Comparison of ENCODE assay signal across 1 cellular context in genomic region chr1:229131243-229132105, GRCh38.
TF ChIP-seq lines count a peak whose summit lies in the region.

No MANE protein-coding gene starts in this region.

TF ChIP-seq in HepG2, 621 proteins besides CTCF, POLR2A, EP300 and RAD21 (continued from another document and continues in another):
- TF ChIP-seq, protein P1, sequence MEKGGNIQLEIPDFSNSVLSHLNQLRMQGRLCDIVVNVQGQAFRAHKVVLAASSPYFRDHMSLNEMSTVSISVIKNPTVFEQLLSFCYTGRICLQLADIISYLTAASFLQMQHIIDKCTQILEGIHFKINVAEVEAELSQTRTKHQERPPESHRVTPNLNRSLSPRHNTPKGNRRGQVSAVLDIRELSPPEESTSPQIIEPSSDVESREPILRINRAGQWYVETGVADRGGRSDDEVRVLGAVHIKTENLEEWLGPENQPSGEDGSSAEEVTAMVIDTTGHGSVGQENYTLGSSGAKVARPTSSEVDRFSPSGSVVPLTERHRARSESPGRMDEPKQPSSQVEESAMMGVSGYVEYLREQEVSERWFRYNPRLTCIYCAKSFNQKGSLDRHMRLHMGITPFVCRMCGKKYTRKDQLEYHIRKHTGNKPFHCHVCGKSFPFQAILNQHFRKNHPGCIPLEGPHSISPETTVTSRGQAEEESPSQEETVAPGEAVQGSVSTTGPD (CRISPR knock-in tag; IDR thresholded peaks at IDR 0.05): 0 out of 2 replicates have a peak, but pooled peaks have one; percentile 42
- TF ChIP-seq CREB1 (IDR thresholded peaks at IDR 0.05): no peak
- peak; percentile 83 for TF ChIP-seq CREB1 (CRISPR knock-in tag; IDR thresholded peaks at IDR 0.05)
- TF ChIP-seq ATF7 (IDR thresholded peaks at IDR 0.05): peak; percentile 40; the same call in 1 of the 2 replicates
- TF ChIP-seq ATF7 (CRISPR knock-in tag; IDR thresholded peaks at IDR 0.05): no peak; the same call in 1 of the 2 replicates
- TF ChIP-seq KLF9 (CRISPR knock-in tag; IDR thresholded peaks at IDR 0.05; ENCODE audit: low read depth): 0 out of 2 replicates have a peak, but pooled peaks have one; percentile 6
- peak; percentile 89 for TF ChIP-seq FOXO1 (CRISPR knock-in tag; IDR thresholded peaks at IDR 0.05)
- TF ChIP-seq ZNF331 (CRISPR knock-in tag; IDR thresholded peaks at IDR 0.05): peak; percentile 76
- no peak for TF ChIP-seq TRIM24 (CRISPR knock-in tag; IDR thresholded peaks at IDR 0.05)
- peak; percentile 48 for TF ChIP-seq TBL1XR1 (IDR thresholded peaks at IDR 0.05; ENCODE audit: borderline replicate concordance, low read length, partially characterized antibody)
- no peak for TF ChIP-seq AGO1 (IDR thresholded peaks at IDR 0.05; ENCODE audit: low read depth, low read length, poor library complexity, severe bottlenecking)
- no peak for TF ChIP-seq ZNF879 (CRISPR knock-in tag; IDR thresholded peaks at IDR 0.05)
- no peak for TF ChIP-seq RBFOX2 (IDR thresholded peaks at IDR 0.05; ENCODE audit: low read depth, low read length)
- TF ChIP-seq MLXIP (CRISPR knock-in tag; IDR thresholded peaks at IDR 0.05; ENCODE audit: borderline replicate concordance): no peak
- no peak for TF ChIP-seq ZNF382 (CRISPR knock-in tag; IDR thresholded peaks at IDR 0.05; ENCODE audit: borderline replicate concordance)
- TF ChIP-seq TEAD3 (CRISPR knock-in tag; optimal IDR thresholded peaks at IDR 0.05; ENCODE audit: borderline replicate concordance): peak; percentile 66
- peak; percentile 91; the same call in 1 of the 2 replicates for TF ChIP-seq FOXJ3 (CRISPR knock-in tag; IDR thresholded peaks at IDR 0.05; ENCODE audit: borderline replicate concordance)
- TF ChIP-seq U2AF2 (IDR thresholded peaks at IDR 0.05; ENCODE audit: low read depth, low read length): no peak
- no peak for TF ChIP-seq ZFY (CRISPR knock-in tag; IDR thresholded peaks at IDR 0.05)
- TF ChIP-seq KAT8 (CRISPR knock-in tag; IDR thresholded peaks at IDR 0.05): peak; percentile 74
- 0 out of 2 replicates have a peak, but pooled peaks have one; percentile 14 for TF ChIP-seq POGK (CRISPR knock-in tag; conservative IDR thresholded peaks at IDR 0.05)
- TF ChIP-seq, protein P2, sequence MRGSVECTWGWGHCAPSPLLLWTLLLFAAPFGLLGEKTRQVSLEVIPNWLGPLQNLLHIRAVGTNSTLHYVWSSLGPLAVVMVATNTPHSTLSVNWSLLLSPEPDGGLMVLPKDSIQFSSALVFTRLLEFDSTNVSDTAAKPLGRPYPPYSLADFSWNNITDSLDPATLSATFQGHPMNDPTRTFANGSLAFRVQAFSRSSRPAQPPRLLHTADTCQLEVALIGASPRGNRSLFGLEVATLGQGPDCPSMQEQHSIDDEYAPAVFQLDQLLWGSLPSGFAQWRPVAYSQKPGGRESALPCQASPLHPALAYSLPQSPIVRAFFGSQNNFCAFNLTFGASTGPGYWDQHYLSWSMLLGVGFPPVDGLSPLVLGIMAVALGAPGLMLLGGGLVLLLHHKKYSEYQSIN (CRISPR knock-in tag; IDR thresholded peaks at IDR 0.05; ENCODE audit: borderline replicate concordance): no peak
- peak; percentile 10; the same call in 1 of the 2 replicates for TF ChIP-seq YEATS2 (CRISPR knock-in tag; IDR thresholded peaks at IDR 0.05; ENCODE audit: borderline replicate concordance)
- peak; percentile 62; the same call in 1 of the 2 replicates for TF ChIP-seq ZNF205 (CRISPR knock-in tag; IDR thresholded peaks at IDR 0.05)
- peak; percentile 45; the same call in 1 of the 2 replicates for TF ChIP-seq ZNF281 (CRISPR knock-in tag; IDR thresholded peaks at IDR 0.05; ENCODE audit: borderline replicate concordance)
- TF ChIP-seq ZNF569 (CRISPR knock-in tag; IDR thresholded peaks at IDR 0.05; ENCODE audit: borderline replicate concordance): no peak
- TF ChIP-seq SETDB1 (CRISPR knock-in tag; IDR thresholded peaks at IDR 0.05; ENCODE audit: borderline replicate concordance): no peak
- peak in 1 of 2 experiments; percentile 41; a peak in 1 of 4 replicates for TF ChIP-seq NR2F1 (CRISPR knock-in tag; IDR thresholded peaks at IDR 0.05)
- TF ChIP-seq, protein P3, sequence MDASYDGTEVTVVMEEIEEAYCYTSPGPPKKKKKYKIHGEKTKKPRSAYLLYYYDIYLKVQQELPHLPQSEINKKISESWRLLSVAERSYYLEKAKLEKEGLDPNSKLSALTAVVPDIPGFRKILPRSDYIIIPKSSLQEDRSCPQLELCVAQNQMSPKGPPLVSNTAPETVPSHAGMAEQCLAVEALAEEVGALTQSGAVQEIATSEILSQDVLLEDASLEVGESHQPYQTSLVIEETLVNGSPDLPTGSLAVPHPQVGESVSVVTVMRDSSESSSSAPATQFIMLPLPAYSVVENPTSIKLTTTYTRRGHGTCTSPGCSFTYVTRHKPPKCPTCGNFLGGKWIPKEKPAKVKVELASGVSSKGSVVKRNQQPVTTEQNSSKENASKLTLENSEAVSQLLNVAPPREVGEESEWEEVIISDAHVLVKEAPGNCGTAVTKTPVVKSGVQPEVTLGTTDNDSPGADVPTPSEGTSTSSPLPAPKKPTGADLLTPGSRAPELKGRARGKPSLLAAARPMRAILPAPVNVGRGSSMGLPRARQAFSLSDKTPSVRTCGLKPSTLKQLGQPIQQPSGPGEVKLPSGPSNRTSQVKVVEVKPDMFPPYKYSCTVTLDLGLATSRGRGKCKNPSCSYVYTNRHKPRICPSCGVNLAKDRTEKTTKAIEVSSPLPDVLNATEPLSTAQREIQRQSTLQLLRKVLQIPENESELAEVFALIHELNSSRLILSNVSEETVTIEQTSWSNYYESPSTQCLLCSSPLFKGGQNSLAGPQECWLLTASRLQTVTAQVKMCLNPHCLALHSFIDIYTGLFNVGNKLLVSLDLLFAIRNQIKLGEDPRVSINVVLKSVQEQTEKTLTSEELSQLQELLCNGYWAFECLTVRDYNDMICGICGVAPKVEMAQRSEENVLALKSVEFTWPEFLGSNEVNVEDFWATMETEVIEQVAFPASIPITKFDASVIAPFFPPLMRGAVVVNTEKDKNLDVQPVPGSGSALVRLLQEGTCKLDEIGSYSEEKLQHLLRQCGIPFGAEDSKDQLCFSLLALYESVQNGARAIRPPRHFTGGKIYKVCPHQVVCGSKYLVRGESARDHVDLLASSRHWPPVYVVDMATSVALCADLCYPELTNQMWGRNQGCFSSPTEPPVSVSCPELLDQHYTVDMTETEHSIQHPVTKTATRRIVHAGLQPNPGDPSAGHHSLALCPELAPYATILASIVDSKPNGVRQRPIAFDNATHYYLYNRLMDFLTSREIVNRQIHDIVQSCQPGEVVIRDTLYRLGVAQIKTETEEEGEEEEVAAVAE (CRISPR knock-in tag; IDR thresholded peaks at IDR 0.05; ENCODE audit: borderline replicate concordance): peak; percentile 28; the same call in 1 of the 2 replicates
- no peak for TF ChIP-seq ZNF713 (CRISPR knock-in tag; IDR thresholded peaks at IDR 0.05)
- no peak for TF ChIP-seq RARG (CRISPR knock-in tag; IDR thresholded peaks at IDR 0.05; ENCODE audit: low read depth)
- TF ChIP-seq ZBTB46 (CRISPR knock-in tag; IDR thresholded peaks at IDR 0.05; ENCODE audit: borderline replicate concordance): no peak
- no peak for TF ChIP-seq EZH2 (conservative IDR thresholded peaks at IDR 0.05; ENCODE audit: low read depth, low read length)
- peak; percentile 18; the same call in 1 of the 2 replicates for TF ChIP-seq HBP1 (CRISPR knock-in tag; IDR thresholded peaks at IDR 0.05; ENCODE audit: low read depth)
- TF ChIP-seq ARNT (IDR thresholded peaks at IDR 0.05): no peak
- no peak for TF ChIP-seq ZNF598 (CRISPR knock-in tag; IDR thresholded peaks at IDR 0.05; ENCODE audit: borderline replicate concordance)
- TF ChIP-seq NCOA5 (CRISPR knock-in tag; IDR thresholded peaks at IDR 0.05): no peak
- TF ChIP-seq, protein P4, sequence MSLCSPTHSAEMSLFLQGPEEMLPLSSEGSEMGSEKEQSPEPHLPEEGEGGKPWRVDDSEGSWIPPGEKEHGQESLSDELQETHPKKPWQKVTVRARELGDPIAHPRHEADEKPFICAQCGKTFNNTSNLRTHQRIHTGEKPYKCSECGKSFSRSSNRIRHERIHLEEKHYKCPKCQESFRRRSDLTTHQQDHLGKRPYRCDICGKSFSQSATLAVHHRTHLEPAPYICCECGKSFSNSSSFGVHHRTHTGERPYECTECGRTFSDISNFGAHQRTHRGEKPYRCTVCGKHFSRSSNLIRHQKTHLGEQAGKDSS (CRISPR knock-in tag; IDR thresholded peaks at IDR 0.05; ENCODE audit: borderline replicate concordance, low read depth): no peak
- no peak for TF ChIP-seq NKX3-1 (CRISPR knock-in tag; IDR thresholded peaks at IDR 0.05)
- no peak for TF ChIP-seq DMAP1 (CRISPR knock-in tag; IDR thresholded peaks at IDR 0.05)
- peak; percentile 84 for TF ChIP-seq SALL1 (CRISPR knock-in tag; IDR thresholded peaks at IDR 0.05)
- TF ChIP-seq MAF1 (CRISPR knock-in tag; IDR thresholded peaks at IDR 0.05; ENCODE audit: borderline replicate concordance): no peak
- TF ChIP-seq FIP1L1 (IDR thresholded peaks at IDR 0.05; ENCODE audit: borderline replicate concordance, insufficient read depth, low read depth, low read length): no peak
- TF ChIP-seq, protein P5, sequence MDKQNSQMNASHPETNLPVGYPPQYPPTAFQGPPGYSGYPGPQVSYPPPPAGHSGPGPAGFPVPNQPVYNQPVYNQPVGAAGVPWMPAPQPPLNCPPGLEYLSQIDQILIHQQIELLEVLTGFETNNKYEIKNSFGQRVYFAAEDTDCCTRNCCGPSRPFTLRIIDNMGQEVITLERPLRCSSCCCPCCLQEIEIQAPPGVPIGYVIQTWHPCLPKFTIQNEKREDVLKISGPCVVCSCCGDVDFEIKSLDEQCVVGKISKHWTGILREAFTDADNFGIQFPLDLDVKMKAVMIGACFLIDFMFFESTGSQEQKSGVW (CRISPR knock-in tag; IDR thresholded peaks at IDR 0.05; ENCODE audit: borderline replicate concordance): no peak
